Comparison of ENCODE assay signal across 8 cellular contexts in genomic region chr14:99971087-99971928, GRCh38.
DNase-seq lines count a peak whose midpoint lies in the region; ATAC-seq and TF ChIP-seq lines count a peak whose summit lies in the region.

No MANE protein-coding gene starts in this region.

- H3K9ac ChIP-seq in mammary epithelial cell (ENCODE audit: insufficient read depth, low read length) = peak overlapping the region; percentile 27
- H3K9ac ChIP-seq in smooth muscle cell (ENCODE audit: low read depth) = no peak overlapping the region

- H3K4me3 ChIP-seq in mammary epithelial cell (replicated peaks in 1 of 3; ENCODE audit: insufficient read depth in 1 of 3, low read depth in 2 of 3, low read length in 3 of 3) (peak overlapping the region; percentile 54 to 82 (median 82)), smooth muscle cell (peak overlapping the region; percentile 82)

- POLR2A ChIA-PET in WTC11 (lab: Charles Lee) = interaction anchor here (0.6 to 0.7 kb wide), 3 partner anchors 25 to 132 kb away, joined by 3 to 7 read pairs (median 3); no protein-coding TSS in a partner anchor

- peaks cover 10% of the 10 kb centered on the region for H3F3A ChIP-seq in smooth muscle cell (ENCODE audit: low read depth)

- dilution Hi-C loops in mammary epithelial cell (cut with HindIII; ENCODE audit: low sequenced_read_pairs) = no loop called here

- CTCF ChIA-PET in WTC11 (lab: Charles Lee) (interaction anchor here (0.6 to 1.7 kb wide), 21 partner anchors 10 to 1950 kb away, joined by 3 to 9 read pairs (median 3); partner anchors contain the start of gene CYP46A1), mammary epithelial cell (lab: Charles Lee; ENCODE audit: low non-redundant PET) (interaction anchor here (0.7 kb wide), 1 partner anchor 91 kb away, joined by 5 read pairs; no protein-coding TSS in a partner anchor)

- peak; percentile 96 for DNase-seq in GM03348 (ENCODE audit: low spot score)
- DNase-seq in NCI-H2107 (lab: John Stamatoyannopoulos, UW) = peak; percentile 78
- DNase-seq in WTC11 (ENCODE audit: low spot score) = peak; percentile 80
- peak; percentile 78 for DNase-seq in mammary epithelial cell
- peak; percentile 94 for DNase-seq in iPS-NIHi7 (ENCODE audit: extremely low spot score)
- peak; percentile 49 for DNase-seq in smooth muscle cell (lab: John Stamatoyannopoulos, UW; ENCODE audit: unreplicated experiment)

- H3K9me3 ChIP-seq in mammary epithelial cell (replicated peaks; ENCODE audit: insufficient read depth, low read length) (no peaks in the 10 kb centered on the region), smooth muscle cell (replicated peaks; ENCODE audit: low read depth) (no peaks in the 10 kb centered on the region)

- intact Hi-C loops in mammary epithelial cell (cut with micrococcal nuclease) = no loop called here

- H3K27me3 ChIP-seq in mammary epithelial cell (ENCODE audit: insufficient read depth, low read length) (no peaks in the 10 kb centered on the region), smooth muscle cell (ENCODE audit: low read depth) (no peaks in the 10 kb centered on the region)

- H3K36me3 Mint-ChIP-seq in WTC11 = peaks cover 5% of the 10 kb centered on the region; the same call in 1 of the 2 replicates

- peaks cover 51% of the 10 kb centered on the region for H3K27me3 Mint-ChIP-seq in WTC11 (ENCODE audit: low read depth)

- no peaks in the 10 kb centered on the region for H3K36me3 ChIP-seq in mammary epithelial cell (ENCODE audit: insufficient read depth, low read length)
- no peaks in the 10 kb centered on the region for H3K36me3 ChIP-seq in smooth muscle cell (ENCODE audit: low read depth)

- H3K79me2 ChIP-seq in mammary epithelial cell (ENCODE audit: insufficient read depth, low read length) = peaks cover 36% of the 10 kb centered on the region
- peaks cover 26% of the 10 kb centered on the region for H3K79me2 ChIP-seq in smooth muscle cell (ENCODE audit: low read depth)

- H3K9me3 Mint-ChIP-seq in WTC11 = no peaks in the 10 kb centered on the region; the same call in 1 of the 2 replicates

- H2AFZ ChIP-seq in mammary epithelial cell (ENCODE audit: low read depth, low read length) (peak overlapping the region; percentile 93), smooth muscle cell (ENCODE audit: low read depth) (peak overlapping the region; percentile 51)

- in situ Hi-C loops in mammary epithelial cell (cut with MboI; ENCODE audit: low sequenced_read_pairs in 2 of 2) = no loop called here

- no peaks in the 10 kb centered on the region for H4K20me1 ChIP-seq in mammary epithelial cell (ENCODE audit: insufficient read depth, low read length)
- H4K20me1 ChIP-seq in smooth muscle cell (ENCODE audit: low read depth) = peaks cover 5% of the 10 kb centered on the region

- no TSS peak for BruUV-seq in mammary epithelial cell (replicated peaks; lab: Mats Ljungman, UMichigan)

- H3K4me1 ChIP-seq in mammary epithelial cell (ENCODE audit: insufficient read depth, low read length) (peaks cover 2% of the 10 kb centered on the region), smooth muscle cell (ENCODE audit: low read depth) (peaks cover 5% of the 10 kb centered on the region)

- H3K4me2 ChIP-seq in mammary epithelial cell (ENCODE audit: insufficient read depth, low read depth, low read length) (peak overlapping the region; percentile 79), smooth muscle cell (peak overlapping the region; percentile 97)

- TF ChIP-seq CTCF in WTC11 (IDR thresholded peaks at IDR 0.05) = no peak
- TF ChIP-seq CTCF in mammary epithelial cell (conservative IDR thresholded peaks at IDR 0.05 in 1 of 2, IDR thresholded peaks at IDR 0.05 in 1 of 2; ENCODE audit: extremely low read depth in 1 of 2, insufficient read depth in 1 of 2, low read depth in 1 of 2, low read length in 2 of 2) = no peak
- TF ChIP-seq CTCF in smooth muscle cell (IDR thresholded peaks at IDR 0.05; ENCODE audit: borderline replicate concordance, insufficient read depth, poor library complexity, severe bottlenecking) = no peak

- H3K27ac ChIP-seq in mammary epithelial cell (ENCODE audit: insufficient read depth, low read depth, low read length) (no peak overlapping the region), smooth muscle cell (ENCODE audit: low read depth) (no peak overlapping the region)

- 30% methylated on average over 11 of the region's 115 CpGs for WGBS in mammary epithelial cell (ENCODE audit: low coverage, missing lambda C conversion rate)
- WGBS in smooth muscle cell (ENCODE audit: low lambda C conversion rate) = 26% methylated on average over 13 of the region's 115 CpGs

- H3K4me1 Mint-ChIP-seq in WTC11 = peaks cover 40% of the 10 kb centered on the region

- H3K27ac Mint-ChIP-seq in WTC11 = no peak overlapping the region

- peak overlapping the region; percentile 56 for H3K4me3 Mint-ChIP-seq in WTC11

- ATAC-seq in HG02798 (IDR thresholded peaks at IDR 0.05; ENCODE audit: poor library complexity, unreplicated experiment) (peak; percentile 66), WTC11 (peak; percentile 85), HG03457 (IDR thresholded peaks at IDR 0.05; ENCODE audit: unreplicated experiment) (no peak)

TF ChIP-seq in WTC11, 78 proteins besides CTCF, POLR2A, EP300 and RAD21 (continues in another document):
- TF ChIP-seq, protein P1, sequence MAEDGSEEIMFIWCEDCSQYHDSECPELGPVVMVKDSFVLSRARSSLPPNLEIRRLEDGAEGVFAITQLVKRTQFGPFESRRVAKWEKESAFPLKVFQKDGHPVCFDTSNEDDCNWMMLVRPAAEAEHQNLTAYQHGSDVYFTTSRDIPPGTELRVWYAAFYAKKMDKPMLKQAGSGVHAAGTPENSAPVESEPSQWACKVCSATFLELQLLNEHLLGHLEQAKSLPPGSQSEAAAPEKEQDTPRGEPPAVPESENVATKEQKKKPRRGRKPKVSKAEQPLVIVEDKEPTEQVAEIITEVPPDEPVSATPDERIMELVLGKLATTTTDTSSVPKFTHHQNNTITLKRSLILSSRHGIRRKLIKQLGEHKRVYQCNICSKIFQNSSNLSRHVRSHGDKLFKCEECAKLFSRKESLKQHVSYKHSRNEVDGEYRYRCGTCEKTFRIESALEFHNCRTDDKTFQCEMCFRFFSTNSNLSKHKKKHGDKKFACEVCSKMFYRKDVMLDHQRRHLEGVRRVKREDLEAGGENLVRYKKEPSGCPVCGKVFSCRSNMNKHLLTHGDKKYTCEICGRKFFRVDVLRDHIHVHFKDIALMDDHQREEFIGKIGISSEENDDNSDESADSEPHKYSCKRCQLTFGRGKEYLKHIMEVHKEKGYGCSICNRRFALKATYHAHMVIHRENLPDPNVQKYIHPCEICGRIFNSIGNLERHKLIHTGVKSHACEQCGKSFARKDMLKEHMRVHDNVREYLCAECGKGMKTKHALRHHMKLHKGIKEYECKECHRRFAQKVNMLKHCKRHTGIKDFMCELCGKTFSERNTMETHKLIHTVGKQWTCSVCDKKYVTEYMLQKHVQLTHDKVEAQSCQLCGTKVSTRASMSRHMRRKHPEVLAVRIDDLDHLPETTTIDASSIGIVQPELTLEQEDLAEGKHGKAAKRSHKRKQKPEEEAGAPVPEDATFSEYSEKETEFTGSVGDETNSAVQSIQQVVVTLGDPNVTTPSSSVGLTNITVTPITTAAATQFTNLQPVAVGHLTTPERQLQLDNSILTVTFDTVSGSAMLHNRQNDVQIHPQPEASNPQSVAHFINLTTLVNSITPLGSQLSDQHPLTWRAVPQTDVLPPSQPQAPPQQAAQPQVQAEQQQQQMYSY (CRISPR knock-in tag; IDR thresholded peaks at IDR 0.05) = no peak
- TF ChIP-seq, protein P2, sequence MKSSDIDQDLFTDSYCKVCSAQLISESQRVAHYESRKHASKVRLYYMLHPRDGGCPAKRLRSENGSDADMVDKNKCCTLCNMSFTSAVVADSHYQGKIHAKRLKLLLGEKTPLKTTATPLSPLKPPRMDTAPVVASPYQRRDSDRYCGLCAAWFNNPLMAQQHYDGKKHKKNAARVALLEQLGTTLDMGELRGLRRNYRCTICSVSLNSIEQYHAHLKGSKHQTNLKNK (CRISPR knock-in tag; IDR thresholded peaks at IDR 0.05) = no peak
- TF ChIP-seq FOXP1 (CRISPR knock-in tag; IDR thresholded peaks at IDR 0.05; ENCODE audit: borderline replicate concordance) (peak; percentile 84), CBFB (CRISPR knock-in tag; IDR thresholded peaks at IDR 0.05; ENCODE audit: low read depth) (no peak), USF1 (CRISPR knock-in tag; IDR thresholded peaks at IDR 0.05) (peak; percentile 73; the same call in 1 of the 2 replicates), HMGA2 (CRISPR knock-in tag; IDR thresholded peaks at IDR 0.05) (no peak)
- TF ChIP-seq, protein P3, sequence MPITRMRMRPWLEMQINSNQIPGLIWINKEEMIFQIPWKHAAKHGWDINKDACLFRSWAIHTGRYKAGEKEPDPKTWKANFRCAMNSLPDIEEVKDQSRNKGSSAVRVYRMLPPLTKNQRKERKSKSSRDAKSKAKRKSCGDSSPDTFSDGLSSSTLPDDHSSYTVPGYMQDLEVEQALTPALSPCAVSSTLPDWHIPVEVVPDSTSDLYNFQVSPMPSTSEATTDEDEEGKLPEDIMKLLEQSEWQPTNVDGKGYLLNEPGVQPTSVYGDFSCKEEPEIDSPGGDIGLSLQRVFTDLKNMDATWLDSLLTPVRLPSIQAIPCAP (CRISPR knock-in tag; IDR thresholded peaks at IDR 0.05) = no peak
